ENCODE assay signal across 17 cellular contexts in genomic region chr2:106070181-106070580, GRCh38.
DNase-seq lines count a peak whose midpoint lies in the region; ATAC-seq and TF ChIP-seq lines count a peak whose summit lies in the region.
"Had no signal": no experiment of that assay in that cellular context is flagged by ENCODE, and none has a peak within 500 bp of the region (broad histone marks: within the 10 kb centered on the region; RNA-seq: fewer than 3 reads in every experiment).

No MANE protein-coding gene starts in this region.

- H4K20me1 ChIP-seq in GM23338 (replicated peaks; ENCODE audit: insufficient read depth) = no peaks in the 10 kb centered on the region

- H3K4me3 ChIP-seq in GM23338 (no peak overlapping the region), esophagus muscularis mucosa (no peak overlapping the region), stomach smooth muscle (ENCODE audit: low read length in 2 of 2) (no peak overlapping the region)
- H3K4me3 ChIP-seq: GM12878, GM23248, HAP-1 had no signal

- H3K9me3 Mint-ChIP-seq in CD4-positive, alpha-beta T cell = no peaks in the 10 kb centered on the region
- H3K9me3 Mint-ChIP-seq in GM23338 = no peaks in the 10 kb centered on the region
- no peaks in the 10 kb centered on the region for H3K9me3 Mint-ChIP-seq in T-cell
- H3K9me3 Mint-ChIP-seq: CD4-positive, CD25-positive, alpha-beta regulatory T cell; CD8-positive, alpha-beta memory T cell had no signal

- H3K36me3 ChIP-seq in GM23338 (ENCODE audit: insufficient read depth) (no peaks in the 10 kb centered on the region), esophagus muscularis mucosa (no peaks in the 10 kb centered on the region), stomach smooth muscle (ENCODE audit: control insufficient read depth in 2 of 2, insufficient read depth in 2 of 2, low read length in 2 of 2) (peaks cover 0 to 2% of the 10 kb centered on the region in 2 donors)
- H3K36me3 ChIP-seq: HAP-1 had no signal

- no peak overlapping the region for H3K27ac Mint-ChIP-seq in CD4-positive, alpha-beta T cell
- H3K27ac Mint-ChIP-seq in GM23338 (no peak overlapping the region), T-cell (no peak overlapping the region)
- H3K27ac Mint-ChIP-seq: CD4-positive, CD25-positive, alpha-beta regulatory T cell; CD8-positive, alpha-beta memory T cell; HFFc6 had no signal

- no peak for ATAC-seq in CD4-positive, alpha-beta T cell (ENCODE audit: poor library complexity)
- ATAC-seq in GM23338 (no peak), T-cell (replicated peaks in 1 of 4) (no peak)
- ATAC-seq: GM12878 had no signal

- peaks cover 10% of the 10 kb centered on the region for H3K27me3 Mint-ChIP-seq in CD4-positive, alpha-beta T cell
- H3K27me3 Mint-ChIP-seq in GM23338 (ENCODE audit: insufficient read depth, low read depth, poor library complexity) (peaks cover 22% of the 10 kb centered on the region), T-cell (peaks cover 0 to 14% of the 10 kb centered on the region in 2 donors)

- peak overlapping the region; percentile 29; the same call in 1 of the 2 replicates for H3K4me2 ChIP-seq in GM23338

- H2AFZ ChIP-seq in GM23338 = no peak overlapping the region
- H2AFZ ChIP-seq: GM23248 had no signal

- 0 out of 2 replicates have a peak, but pooled peaks cover 3% of the 10 kb centered on the region for H3F3A ChIP-seq in GM23338 (replicated peaks; ENCODE audit: low read depth)

- no peaks in the 10 kb centered on the region for H3K9me2 ChIP-seq in GM23338 (ENCODE audit: insufficient read depth)

- no peak for TF ChIP-seq CTCF in CD4-positive, alpha-beta T cell (IDR thresholded peaks at IDR 0.05)
- TF ChIP-seq CTCF in GM23338 (conservative IDR thresholded peaks at IDR 0.05; ENCODE audit: low read depth in 2 of 2) (no peak), esophagus muscularis mucosa (IDR thresholded peaks at IDR 0.05) (no peak)

- H3K4me1 ChIP-seq in GM23338 (ENCODE audit: insufficient read depth) (peaks cover 21% of the 10 kb centered on the region), esophagus muscularis mucosa (peaks cover 8 to 67% (median 50%) of the 10 kb centered on the region in 4 donors), stomach smooth muscle (ENCODE audit: control insufficient read depth, insufficient read depth, low read length) (peaks cover 54% of the 10 kb centered on the region)
- H3K4me1 ChIP-seq: HAP-1 had no signal

- no peak overlapping the region for H3K9ac ChIP-seq in stomach smooth muscle (ENCODE audit: low read length in 2 of 2)
- H3K9ac ChIP-seq: GM23248 had no signal

- peaks cover 34% of the 10 kb centered on the region for H3K4me1 Mint-ChIP-seq in CD4-positive, alpha-beta T cell (ENCODE audit: low read depth)
- H3K4me1 Mint-ChIP-seq in GM23338 (peaks cover 26% of the 10 kb centered on the region), T-cell (peaks cover 18 to 48% (median 26%) of the 10 kb centered on the region in 3 donors)

- no peak for DNase-seq in CD4-positive, alpha-beta T cell
- DNase-seq in GM23338 (ENCODE audit: low spot score) (peak; percentile 14), esophagus muscularis mucosa (ENCODE audit: extremely low spot score) (peak; percentile 92), C1 segment of cervical spinal cord (lab: John Stamatoyannopoulos, UW) (no peak), T-cell (no peak)
- DNase-seq: CD4-positive, CD25-positive, alpha-beta regulatory T cell; CD8-positive, alpha-beta memory T cell; DMS 273 treated with DMSO at 0.1 percent for 48 hours; DMS79; EL; GDM1; GM23248; HFFc6 had no signal

- no peak for TF ChIP-seq EP300 in esophagus muscularis mucosa (IDR thresholded peaks at IDR 0.05)

- no peak overlapping the region for H3K27ac ChIP-seq in CD4-positive, alpha-beta T cell (ENCODE audit: low read depth, low read length)
- H3K27ac ChIP-seq in GM23338 (ENCODE audit: low read depth) = no peak overlapping the region
- H3K27ac ChIP-seq in esophagus muscularis mucosa (replicated peaks in 1 of 4) = peak overlapping the region in 1 of 4 donors; percentile 6
- peak overlapping the region; percentile 49 for H3K27ac ChIP-seq in stomach smooth muscle (ENCODE audit: low read length)
- H3K27ac ChIP-seq: C4-2B, GM23248 had no signal

- no peaks in the 10 kb centered on the region for H3K36me3 Mint-ChIP-seq in CD4-positive, alpha-beta T cell (ENCODE audit: low read depth)
- H3K36me3 Mint-ChIP-seq in GM23338 (ENCODE audit: low read depth) = no peaks in the 10 kb centered on the region
- H3K36me3 Mint-ChIP-seq in T-cell = peaks cover 4% of the 10 kb centered on the region

- POLR2A ChIA-PET in CD4-positive, alpha-beta T cell (lab: Charles Lee) = no interaction called here
- POLR2A ChIA-PET in T-cell (lab: Charles Lee) = no interaction called here

- intact Hi-C loops in CD4-positive, alpha-beta T cell (cut with DNase I, micrococcal nuclease) = no loop called here
- intact Hi-C loops in esophagus muscularis mucosa (cut with DNase I) = loop anchor here (5.0 kb wide), 1 partner anchor 43 kb away; no protein-coding TSS in a partner anchor

- WGBS in esophagus muscularis mucosa = 90% methylated on average over 4 of the region's 4 CpGs

- no peaks in the 10 kb centered on the region for H3K79me2 ChIP-seq in GM23338 (replicated peaks; ENCODE audit: insufficient read depth)

- peaks cover 8% of the 10 kb centered on the region for H3K27me3 ChIP-seq in CD4-positive, alpha-beta T cell (ENCODE audit: control insufficient read depth, insufficient read depth, low read length)
- H3K27me3 ChIP-seq in GM23338 (ENCODE audit: insufficient read depth) = peaks cover 17% of the 10 kb centered on the region
- peaks cover 0 to 9% (median 0%) of the 10 kb centered on the region in 4 donors for H3K27me3 ChIP-seq in esophagus muscularis mucosa
- peaks cover 0 to 2% of the 10 kb centered on the region in 2 donors for H3K27me3 ChIP-seq in stomach smooth muscle (ENCODE audit: control insufficient read depth in 1 of 2, insufficient read depth in 2 of 2, low read length in 2 of 2)

- CTCF ChIA-PET in CD4-positive, alpha-beta T cell (lab: Charles Lee) = no interaction called here
- CTCF ChIA-PET in T-cell (lab: Charles Lee) = no interaction called here

- no peaks in the 10 kb centered on the region for H3K9me3 ChIP-seq in CD4-positive, alpha-beta T cell (ENCODE audit: control insufficient read depth, low read length)
- H3K9me3 ChIP-seq in esophagus muscularis mucosa (no peaks in the 10 kb centered on the region), stomach smooth muscle (ENCODE audit: control insufficient read depth in 2 of 2, low read length in 2 of 2) (no peaks in the 10 kb centered on the region)
- H3K9me3 ChIP-seq: HAP-1 had no signal

- H3K4me3 Mint-ChIP-seq in CD4-positive, alpha-beta T cell = peak overlapping the region; percentile 17
- H3K4me3 Mint-ChIP-seq in GM23338 (no peak overlapping the region), T-cell (no peak overlapping the region)
- H3K4me3 Mint-ChIP-seq: CD8-positive, alpha-beta memory T cell; HFFc6 had no signal

- TF ChIP-seq POLR2A in esophagus muscularis mucosa (IDR thresholded peaks at IDR 0.05; ENCODE audit: low read depth) = no peak

TF ChIP-seq in GM23338, 12 proteins besides CTCF, POLR2A, EP300 and RAD21 (continues in another document):
- TF ChIP-seq ZNF331 (CRISPR knock-in tag; IDR thresholded peaks at IDR 0.05; ENCODE audit: low read depth) = no peak
- TF ChIP-seq POLR2AphosphoS5 (IDR thresholded peaks at IDR 0.05; ENCODE audit: low read depth) = no peak
- TF ChIP-seq EZH2 (IDR thresholded peaks at IDR 0.05; ENCODE audit: low read depth, unreplicated experiment) = no peak
- no peak for TF ChIP-seq STAT1 (IDR thresholded peaks at IDR 0.05; ENCODE audit: unreplicated experiment)
- TF ChIP-seq CREB1 (CRISPR knock-in tag; IDR thresholded peaks at IDR 0.05; ENCODE audit: low read depth) = no peak
- no peak for TF ChIP-seq ZNF114 (CRISPR knock-in tag; IDR thresholded peaks at IDR 0.05)
- no peak for TF ChIP-seq NANOG (IDR thresholded peaks at IDR 0.05; ENCODE audit: borderline replicate concordance)
- TF ChIP-seq JUNB (IDR thresholded peaks at IDR 0.05; ENCODE audit: unreplicated experiment) = no peak
- TF ChIP-seq EZH2phosphoT487 (IDR thresholded peaks at IDR 0.05; ENCODE audit: unreplicated experiment) = no peak

Comparison
In these comparisons a context has a peak if more than half of its experiments do, and no peak if none do; other contexts are left out.
1. DNase-seq: peak in GM23338 (single experiment) and esophagus muscularis mucosa (single experiment); none in CD4-positive, alpha-beta T cell (0 of 10), C1 segment of cervical spinal cord (0 of 14) and T-cell (0 of 34).